12 cellular contexts compared by ENCODE assay signal in the genomic region with DNA sequence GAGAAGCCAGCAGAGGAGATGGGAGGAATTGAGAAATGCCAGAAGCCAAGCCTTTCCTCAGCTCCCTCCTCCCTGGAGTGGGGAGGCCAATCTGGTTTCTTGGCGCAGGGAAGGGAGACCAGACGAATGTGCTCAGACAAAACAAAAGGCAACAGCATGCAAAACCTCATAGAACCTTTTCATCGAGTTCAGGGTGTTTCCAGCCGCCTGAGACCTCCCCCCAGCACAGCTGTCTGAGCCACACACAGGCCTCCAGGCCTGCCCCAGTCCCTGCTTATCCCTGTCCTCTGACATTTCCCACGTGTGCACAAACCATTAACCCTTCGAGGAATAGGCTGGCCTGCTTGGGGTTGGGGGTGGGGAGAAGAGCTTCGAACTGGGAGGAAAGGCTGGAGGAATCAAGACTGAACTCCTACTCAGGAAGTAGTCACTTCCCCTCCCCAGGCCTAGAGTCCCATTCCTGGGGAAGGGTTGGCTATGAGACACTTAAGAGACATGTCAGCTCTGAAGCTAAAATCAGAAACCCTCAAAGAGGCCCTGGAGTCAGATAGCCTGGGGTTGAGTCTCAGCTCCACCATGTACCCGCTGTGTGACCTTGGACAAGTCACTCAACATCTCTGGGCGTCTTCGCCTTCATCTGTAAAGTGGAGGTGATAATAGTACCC. TPM values are rescaled to one million over a fixed set of nuclear protein-coding genes. Genes with fewer than 3 reads are reported as not detected.
A peak's percentile ranks its signal among the peaks of the same experiment; 100 is the strongest.
DNase-seq lines count a peak whose midpoint lies in the region; ATAC-seq, FAIRE-seq and TF ChIP-seq lines count a peak whose summit lies in the region.
"Had no signal": no experiment of that assay in that cellular context is flagged by ENCODE, and none has a peak within 500 bp of the region (broad histone marks: within the 10 kb centered on the region; RNA-seq: fewer than 3 reads in every experiment).

No MANE protein-coding gene starts in this region.

- CTCF ChIA-PET in SK-N-SH (lab: Yijun Ruan, JAX) (interaction anchor here (0.9 to 11.3 kb wide), 4 partner anchors 10 to 1078 kb away, joined by 3 to 119 read pairs (median 60); partner anchors contain the start of gene TBX3), H1 (lab: Charles Lee; ENCODE audit: partially characterized antibody) (interaction anchor here (0.7 to 2.7 kb wide), 7 partner anchors 11 to 958 kb away, joined by 3 to 15 read pairs (median 4); partner anchors contain the start of gene TBX3)

- H3K4me2 ChIP-seq in SK-N-SH (peak overlapping the region; percentile 5; the same call in 1 of the 2 replicates), H1 (ENCODE audit: insufficient read depth in 1 of 2, low read depth in 2 of 2, low read length in 2 of 2) (peak overlapping the region; percentile 36 to 48; a peak in 2 of 4 replicates), mesendoderm (ENCODE audit: low read length) (no peak overlapping the region)

- H3K23me2 ChIP-seq in H1 (ENCODE audit: low read depth, low read length): peaks cover 8% of the 10 kb centered on the region; the same call in 1 of the 2 replicates

- H3K4me3 ChIP-seq in SK-N-SH (ENCODE audit: low read depth in 2 of 2, low read length in 1 of 2) (no peak overlapping the region), H1 (ENCODE audit: extremely low read depth in 1 of 4, insufficient read depth in 2 of 4, low read depth in 3 of 4, low read length in 4 of 4) (no peak overlapping the region; a peak in 1 of 8 replicates), mesendoderm (ENCODE audit: low read length) (no peak overlapping the region), vagina (peak overlapping the region; percentile 54 to 90)
- H3K4me3 ChIP-seq: dorsolateral prefrontal cortex had no signal

- H4K20me1 ChIP-seq in SK-N-SH (ENCODE audit: insufficient read depth) (no peaks in the 10 kb centered on the region), H1 (replicated peaks in 1 of 2; ENCODE audit: control insufficient read depth in 1 of 2, insufficient read depth in 2 of 2, low read length in 2 of 2) (peaks cover 6% of the 10 kb centered on the region in 2 experiments)

- no peaks in the 10 kb centered on the region for H3K9me2 ChIP-seq in SK-N-SH

- intact Hi-C loops in vagina (cut with DNase I): no loop called here

- no peak overlapping the region for H3K56ac ChIP-seq in H1 (replicated peaks; ENCODE audit: insufficient read length, low read depth, low read length)
- H3K56ac ChIP-seq in mesendoderm (ENCODE audit: low read length): peak overlapping the region; percentile 4

- TF ChIP-seq POLR2A in H1 (IDR thresholded peaks at IDR 0.05; ENCODE audit: control extremely low read depth in 1 of 2, low read depth in 2 of 2, low read length in 2 of 2) (no peak), vagina (IDR thresholded peaks at IDR 0.05) (peak in 1 of 2 donors; percentile 56)

- H2AFZ ChIP-seq in SK-N-SH (ENCODE audit: low read depth): no peak overlapping the region
- H2AFZ ChIP-seq in H1 (ENCODE audit: low read length): no peak overlapping the region

- H2BK5ac ChIP-seq in H1 (ENCODE audit: low read depth, low read length) (0 out of 2 replicates have a peak overlapping the region, but pooled peaks have one; percentile 26), mesendoderm (ENCODE audit: low read length) (no peak overlapping the region)

- H2BK15ac ChIP-seq in H1 (ENCODE audit: low read length): 0 out of 2 replicates have a peak overlapping the region, but pooled peaks have one; percentile 46
- H2BK15ac ChIP-seq in mesendoderm (replicated peaks; ENCODE audit: low read depth): no peak overlapping the region

- WGBS in SK-N-SH (ENCODE audit: low lambda C conversion rate): 66% methylated on average over 8 of the region's 10 CpGs
- WGBS in H1 (ENCODE audit: extremely low coverage in 1 of 2, insufficient coverage in 1 of 2, insufficient read length in 1 of 2, insufficient replicate concordance in 2 of 2, low coverage in 1 of 2, low lambda C conversion rate in 2 of 2, missing lambda C conversion rate in 1 of 2), 2 experiments: 16% methylated on average over 10 of the region's 10 CpGs; no CpG with 5 or more reads in 1 of the 2 experiments
- no CpG with 5 or more reads among the region's 10 CpGs for WGBS in mesendoderm (ENCODE audit: extremely low coverage, insufficient coverage, low lambda C conversion rate)

- peak in 1 of 2 experiments; percentile 50; a peak in 1 of 4 replicates for TF ChIP-seq EP300 in SK-N-SH (IDR thresholded peaks at IDR 0.05; ENCODE audit: borderline replicate concordance in 1 of 2, low read depth in 1 of 2, low read length in 1 of 2)
- no peak for TF ChIP-seq EP300 in H1 (IDR thresholded peaks at IDR 0.05; ENCODE audit: borderline replicate concordance in 1 of 2, low read depth in 2 of 2, low read length in 2 of 2)

- H2BK120ac ChIP-seq in H1 (replicated peaks; ENCODE audit: low read depth, low read length): no peak overlapping the region
- H2BK120ac ChIP-seq in mesendoderm (ENCODE audit: low read depth, low read length): no peak overlapping the region

- peak; percentile 86 for FAIRE-seq in H1 (lab: Jason Lieb, UNC)

- H4K91ac ChIP-seq in H1 (replicated peaks; ENCODE audit: insufficient read length, low read length): no peak overlapping the region

- H2BK20ac ChIP-seq in H1 (ENCODE audit: low read length): 0 out of 2 replicates have a peak overlapping the region, but pooled peaks have one; percentile 72

- ATAC-seq in SK-N-SH treated with all-trans-retinoic acid at 6 μM for 48 hours (no peak; the same call in 2 of the 3 replicates), GM18511 (IDR thresholded peaks at IDR 0.05; ENCODE audit: unreplicated experiment) (no peak)

- no peak overlapping the region for H3K14ac ChIP-seq in H1 (ENCODE audit: insufficient read length)

- H3K4ac ChIP-seq in H1 (replicated peaks; ENCODE audit: insufficient read length, low read depth, low read length) (no peak overlapping the region), mesendoderm (ENCODE audit: low read depth, low read length) (no peak overlapping the region)

- H3K27me3 ChIP-seq in SK-N-SH (ENCODE audit: insufficient read depth) (no peaks in the 10 kb centered on the region), H1 (replicated peaks in 1 of 4; ENCODE audit: control insufficient read depth in 3 of 4, extremely low read depth in 1 of 4, insufficient read depth in 3 of 4, low read length in 3 of 4) (peaks cover 67 to 93% (median 90%) of the 10 kb centered on the region in 4 experiments), mesendoderm (ENCODE audit: insufficient read depth, low read length, poor library complexity) (no peaks in the 10 kb centered on the region), vagina (no peaks in the 10 kb centered on the region)

- peak overlapping the region; percentile 96 for H2BK12ac ChIP-seq in H1 (ENCODE audit: low read depth, low read length)

- H3K23ac ChIP-seq in H1 (ENCODE audit: insufficient read length): no peak overlapping the region
- no peak overlapping the region for H3K23ac ChIP-seq in mesendoderm (ENCODE audit: low read length)

- POLR2A ChIA-PET in SK-N-SH (lab: Yijun Ruan, JAX): interaction anchor here (0.7 to 6.8 kb wide), 3 partner anchors 10 to 1069 kb away, joined by 7 to 77 read pairs (median 7); partner anchors contain the start of gene TBX3
- POLR2A ChIA-PET in H1 (lab: Charles Lee; ENCODE audit: partially characterized antibody): interaction anchor here (1.0 to 5.9 kb wide), 5 partner anchors 8 to 24 kb away, joined by 3 to 45 read pairs (median 5); partner anchors contain the start of gene TBX3

- peaks cover 0 to 51% of the 10 kb centered on the region in 2 experiments; a peak in 2 of 4 replicates for H3K4me1 ChIP-seq in SK-N-SH (ENCODE audit: control insufficient read depth in 1 of 2, insufficient read depth in 2 of 2, low read depth in 1 of 2, low read length in 1 of 2)
- peaks cover 10 to 45% (median 22%) of the 10 kb centered on the region in 4 experiments for H3K4me1 ChIP-seq in H1 (replicated peaks in 1 of 4; ENCODE audit: control insufficient read depth in 3 of 4, insufficient read depth in 4 of 4, low read length in 3 of 4)
- H3K4me1 ChIP-seq in mesendoderm (ENCODE audit: control insufficient read depth, low read depth, low read length): peaks cover 16% of the 10 kb centered on the region
- H3K4me1 ChIP-seq in vagina: peaks cover 71% of the 10 kb centered on the region

- peaks cover 16% of the 10 kb centered on the region for H3F3A ChIP-seq in SK-N-SH (replicated peaks; ENCODE audit: insufficient read depth)

- no peak for TF ChIP-seq CTCF in SK-N-SH (IDR thresholded peaks at IDR 0.05)
- TF ChIP-seq CTCF in H1 (IDR thresholded peaks at IDR 0.05; ENCODE audit: control extremely low read depth in 1 of 3, insufficient read depth in 1 of 3, low read depth in 1 of 3, low read length in 3 of 3): no peak
- no peak for TF ChIP-seq CTCF in vagina (IDR thresholded peaks at IDR 0.05)

- H3K18ac ChIP-seq in H1 (ENCODE audit: extremely low read depth, low read length) (peak overlapping the region; percentile 10; the same call in 1 of the 2 replicates), mesendoderm (ENCODE audit: low read length) (peak overlapping the region; percentile 4)

- peaks cover 21 to 63% of the 10 kb centered on the region in 2 experiments for H3K36me3 ChIP-seq in SK-N-SH (replicated peaks in 1 of 2; ENCODE audit: control insufficient read depth in 1 of 2, insufficient read depth in 2 of 2, low read length in 1 of 2)
- H3K36me3 ChIP-seq in H1 (ENCODE audit: control insufficient read depth in 2 of 4, insufficient read depth in 4 of 4, low read length in 3 of 4): no peaks in the 10 kb centered on the region
- peaks cover 21% of the 10 kb centered on the region for H3K36me3 ChIP-seq in mesendoderm (ENCODE audit: control insufficient read depth, insufficient read depth, low read length)
- peaks cover 0 to 24% of the 10 kb centered on the region in 2 donors for H3K36me3 ChIP-seq in vagina

- H3K27ac ChIP-seq in SK-N-SH (ENCODE audit: low read depth in 2 of 2, low read length in 1 of 2): peak overlapping the region; percentile 13 to 89; a peak in 3 of 4 replicates
- no peak overlapping the region for H3K27ac ChIP-seq in H1 (ENCODE audit: low read depth, low read length)
- peak overlapping the region; percentile 27 for H3K27ac ChIP-seq in mesendoderm (ENCODE audit: low read depth, low read length)
- H3K27ac ChIP-seq in vagina: peak overlapping the region; percentile 99

- H2AK5ac ChIP-seq in H1 (ENCODE audit: low read depth, low read length): 0 out of 2 replicates have a peak overlapping the region, but pooled peaks have one; percentile 76
- no peak overlapping the region for H2AK5ac ChIP-seq in mesendoderm (ENCODE audit: low read length)

- H4K8ac ChIP-seq in H1 (ENCODE audit: extremely low read depth, insufficient read depth, low read length) (no peak overlapping the region), mesendoderm (ENCODE audit: low read depth, low read length) (no peak overlapping the region)

- TF ChIP-seq RAD21 in SK-N-SH (IDR thresholded peaks at IDR 0.05; ENCODE audit: low read length): peak; percentile 21
- no peak for TF ChIP-seq RAD21 in H1 (IDR thresholded peaks at IDR 0.05 in 1 of 2, conservative IDR thresholded peaks at IDR 0.05 in 1 of 2; ENCODE audit: low read depth in 2 of 2, low read length in 2 of 2)

- H3K9me3 ChIP-seq in SK-N-SH (no peaks in the 10 kb centered on the region), H1 (ENCODE audit: insufficient read depth in 2 of 2, low read depth in 1 of 2, low read length in 1 of 2) (no peaks in the 10 kb centered on the region), vagina (no peaks in the 10 kb centered on the region)

- DNase-seq in SK-N-SH (peak; percentile 78), H1 (ENCODE audit: low read depth in 1 of 2, low spot score in 2 of 2) (peak in 1 of 2 experiments; percentile 73), mesendoderm (peak; percentile 89), vagina (ENCODE audit: extremely low spot score in 2 of 2) (no peak), HK-2 (ENCODE audit: unreplicated experiment) (no peak), hippocampal formation (lab: John Stamatoyannopoulos, UW) (no peak)
- DNase-seq: ACHN, dorsolateral prefrontal cortex, NCI-H748 treated with DMSO at 0.1 percent for 48 hours had no signal

- H3K9ac ChIP-seq in SK-N-SH (no peak overlapping the region), H1 (replicated peaks in 1 of 4; ENCODE audit: extremely low read depth in 1 of 4, low read depth in 3 of 4, low read length in 3 of 4) (no peak overlapping the region), mesendoderm (ENCODE audit: low read length) (peak overlapping the region; percentile 39)

- H4K5ac ChIP-seq in H1 (ENCODE audit: insufficient read length, low read depth, low read length) (no peak overlapping the region), mesendoderm (ENCODE audit: low read length) (no peak overlapping the region)

- H3K79me2 ChIP-seq in SK-N-SH (ENCODE audit: insufficient read depth) (peaks cover 13% of the 10 kb centered on the region), H1 (ENCODE audit: control insufficient read depth in 1 of 2, insufficient read depth in 2 of 2, low read length in 2 of 2) (no peaks in the 10 kb centered on the region), mesendoderm (ENCODE audit: control insufficient read depth, insufficient read depth, low read length) (peaks cover 5% of the 10 kb centered on the region)

- H3K79me1 ChIP-seq in H1 (ENCODE audit: low read depth, low read length): no peaks in the 10 kb centered on the region
- H3K79me1 ChIP-seq in mesendoderm (ENCODE audit: low read length): peaks cover 17% of the 10 kb centered on the region

RNA-seq across cellular contexts. Expression of gene TBX3, which starts 10.7 kb away (rescaled TPM):
- polyA plus RNA-seq in SK-N-SH (2012; rRNA removed) (10.2 and 11.3 TPM in 2 replicates), H1 (2011; rRNA removed) (0.09 TPM in 2 replicates)
- 6.2 and 8.5 TPM in 2 replicates for polyA plus RNA-seq in SK-N-SH (2012; cell fraction: cytosol; rRNA removed)
- 32.3 and 34.6 TPM in 2 replicates for polyA plus RNA-seq in SK-N-SH (2012; cell fraction: nucleus; rRNA removed)
- 0.29 and 1.0 TPM in 2 replicates for total RNA-seq in H1 (2021; fragmentation: NEBNext Ultra II Directional; extraction: Animal tissue kit (Norgen Biotek cat#: 25700))
- 0.09 TPM for polyA plus RNA-seq in H1 (2011; cell fraction: cytosol; rRNA removed)
- polyA plus RNA-seq in H1 (2011; cell fraction: nucleus; rRNA removed): 0.20 TPM
- polyA plus RNA-seq in H1 (2012, experiment 1 of 2): 0.12 to 0.38 TPM (median 0.24 TPM) in 4 replicates
- 0.18 TPM for polyA plus RNA-seq in H1 (2012, experiment 2 of 2)
- polyA plus RNA-seq in H1 (2013, experiment 1 of 2): 0.30 TPM
- polyA plus RNA-seq in H1 (2013, experiment 2 of 2): 0.13 TPM
- 0.09 TPM in 1 of 2 replicates, not detected in the other for polyA minus RNA-seq in H1 (2011; rRNA and poly(A)+ RNA removed)
- polyA minus RNA-seq in H1 (2011; cell fraction: cytosol; rRNA and poly(A)+ RNA removed): 0.73 TPM
- 0.50 TPM for polyA minus RNA-seq in H1 (2011; cell fraction: nucleus; rRNA and poly(A)+ RNA removed)
- polyA plus RNA-seq in mesendoderm (2013, experiment 1 of 2): 2.1 TPM
- polyA plus RNA-seq in mesendoderm (2013, experiment 2 of 2): 2.1 TPM
- total RNA-seq in vagina: 57.0 TPM
- total RNA-seq: T-helper 2 cell treated with Interferon-gamma antibody and Interleukin-4, amounts not matched to agents 100 ng/mL and 5 ng/mL, for 36 hours had no signal

Comparison
In these comparisons a context has a peak if more than half of its experiments do, and no peak if none do; other contexts are left out.
1. DNase-seq: peak in SK-N-SH (single experiment) and mesendoderm (single experiment); none in vagina (0 of 2), HK-2 (single experiment) and hippocampal formation (0 of 2).
2. H3K4me3 ChIP-seq: peak in vagina (2 of 2); none in SK-N-SH (0 of 2), H1 (0 of 4) and mesendoderm (single experiment).
3. RNA of gene TBX3, which starts 10.7 kb away (total RNA-seq): 57.0 TPM in vagina (single experiment); 0.29 to 1.0 TPM in H1; every median in the first group is over 10 times any median in the second.
4. Of the 17 proteins assayed by ChIP-seq in both H1 and SK-N-SH: peak only in H1: TCF12; only in SK-N-SH: RAD21 and SIN3A; in both: none; in neither: 13; mixed calls (peak in some experiments, not most) for 1.